In genomic region chr4:54400802-54401201, GRCh38 we compare ENCODE assay signal across 9 cellular contexts.
DNase-seq lines count a peak whose midpoint lies in the region; ATAC-seq and TF ChIP-seq lines count a peak whose summit lies in the region.
"Had no signal": no experiment of that assay in that cellular context is flagged by ENCODE, and none has a peak within 500 bp of the region (broad histone marks: within the 10 kb centered on the region; RNA-seq: fewer than 3 reads in every experiment).

No MANE protein-coding gene starts in this region.

- H3K79me2 ChIP-seq in GM23248 (ENCODE audit: insufficient read depth): no peaks in the 10 kb centered on the region

- H3K4me2 ChIP-seq in GM23248 (ENCODE audit: unreplicated experiment): no peak overlapping the region

- 0 out of 2 replicates have a peak, but pooled peaks cover 3% of the 10 kb centered on the region for H3K4me1 ChIP-seq in GM23248 (ENCODE audit: insufficient read depth)

- no peaks in the 10 kb centered on the region for H4K20me1 ChIP-seq in GM23248 (ENCODE audit: insufficient read depth)

- CTCF ChIA-PET in RWPE1 (lab: Yijun Ruan, JAX): no interaction called here

- intact Hi-C loops in posterior cingulate gyrus (cut with DNase I): no loop called here

- no peaks in the 10 kb centered on the region for H3K27me3 Mint-ChIP-seq in nephron progenitor cell (ENCODE audit: low read depth, poor library complexity)

- WGBS in GM23248 (ENCODE audit: low coverage in 1 of 2, low lambda C conversion rate in 2 of 2, missing lambda C conversion rate in 2 of 2), 2 experiments: 9 to 15% methylated on average over 3 of the region's 3 CpGs

- ATAC-seq in HG03196 (IDR thresholded peaks at IDR 0.05; ENCODE audit: unreplicated experiment) (no peak), GM18858 (IDR thresholded peaks at IDR 0.05; ENCODE audit: unreplicated experiment) (no peak)

- H3K4me3 Mint-ChIP-seq in nephron progenitor cell: no peak overlapping the region

- no peak overlapping the region for H3K4me3 ChIP-seq in GM23248

- H3K27ac Mint-ChIP-seq in nephron progenitor cell: no peak overlapping the region

- H3K36me3 Mint-ChIP-seq in nephron progenitor cell (ENCODE audit: low read depth): no peaks in the 10 kb centered on the region

- TF ChIP-seq CTCF in RWPE1 (conservative IDR thresholded peaks at IDR 0.05; ENCODE audit: low read depth) (no peak), nephron progenitor cell (IDR thresholded peaks at IDR 0.05) (no peak)

- no peaks in the 10 kb centered on the region for H3K27me3 ChIP-seq in GM23248 (replicated peaks; ENCODE audit: insufficient read depth)

- POLR2A ChIA-PET in RWPE1 (lab: Yijun Ruan, JAX; ENCODE audit: low non-redundant PET): no interaction called here

- no peaks in the 10 kb centered on the region for H3K4me1 Mint-ChIP-seq in nephron progenitor cell

- 0 out of 2 replicates have a peak overlapping the region, but pooled peaks have one; percentile 19 for H3K27ac ChIP-seq in GM23248
- H3K27ac ChIP-seq in RWPE1: no peak overlapping the region

- in situ Hi-C loops in GM23248 (cut with MboI): no loop called here

- H3K9me3 ChIP-seq in GM23248 (ENCODE audit: low read depth): no peaks in the 10 kb centered on the region

- peaks cover 3% of the 10 kb centered on the region for H3K9me3 Mint-ChIP-seq in nephron progenitor cell

- 0 out of 2 replicates have a peak, but pooled peaks cover 6% of the 10 kb centered on the region for H3F3A ChIP-seq in GM23248 (ENCODE audit: insufficient read depth)

- DNase-seq in GM23248: peak; percentile 92
- DNase-seq in RWPE1 (ENCODE audit: low spot score): peak; percentile 31
- peak; percentile 85 for DNase-seq in fibroblast of peridontal ligament (ENCODE audit: extremely low read depth)
- DNase-seq in posterior cingulate gyrus: peak in 7 of 10 donors; percentile 20 to 85 (median 24)
- DNase-seq in activated CD4-positive, alpha-beta T cell treated with anti-CD3 and anti-CD28 coated beads, Interleukin-2, amount 50 U/mL, for 4 hours: no peak
- DNase-seq in nephron progenitor cell: no peak
- DNase-seq: activated naive CD4-positive, alpha-beta T cell treated with anti-CD3 and anti-CD28 coated beads, Interleukin-2, amount 50 U/mL, for 16 hours had no signal

- H2AFZ ChIP-seq in GM23248: peak overlapping the region; percentile 67

- H3K9me2 ChIP-seq in GM23248 (ENCODE audit: insufficient read depth): no peaks in the 10 kb centered on the region; the same call in 1 of the 2 replicates

- H3K9ac ChIP-seq in GM23248: no peak overlapping the region

- H3K36me3 ChIP-seq in GM23248 (ENCODE audit: low read depth): no peaks in the 10 kb centered on the region

Comparison
In these comparisons a context has a peak if more than half of its experiments do, and no peak if none do; other contexts are left out.
1. DNase-seq: peak in GM23248 (single experiment), RWPE1 (single experiment), fibroblast of peridontal ligament (single experiment) and posterior cingulate gyrus (7 of 10); none in activated CD4-positive, alpha-beta T cell treated with anti-CD3 and anti-CD28 coated beads, Interleukin-2, amount 50 U/mL, for 4 hours (0 of 2) and nephron progenitor cell (single experiment).